Comparison of ENCODE assay signal across 4 cellular contexts in genomic region chr1:46231231-46231630, GRCh38. TPM values are rescaled to one million over a fixed set of nuclear protein-coding genes. Genes with fewer than 3 reads are reported as not detected.
"Had no signal": no experiment of that assay in that cellular context is flagged by ENCODE, and none has a peak within 500 bp of the region (broad histone marks: within the 10 kb centered on the region; RNA-seq: fewer than 3 reads in every experiment).

No MANE protein-coding gene starts in this region.

RNA-seq across cellular contexts. Expression of gene LURAP1, which starts 28.1 kb away (rescaled TPM):
- total RNA-seq: NCI-H460 had no signal

RNA-seq across cellular contexts. Expression of gene P3R3URF, which starts 54.9 kb away (rescaled TPM):
- total RNA-seq: LHCN-M2, M059J, MCF 10A, NCI-H460 had no signal
